19 cellular contexts compared by ENCODE assay signal in the genomic region with DNA sequence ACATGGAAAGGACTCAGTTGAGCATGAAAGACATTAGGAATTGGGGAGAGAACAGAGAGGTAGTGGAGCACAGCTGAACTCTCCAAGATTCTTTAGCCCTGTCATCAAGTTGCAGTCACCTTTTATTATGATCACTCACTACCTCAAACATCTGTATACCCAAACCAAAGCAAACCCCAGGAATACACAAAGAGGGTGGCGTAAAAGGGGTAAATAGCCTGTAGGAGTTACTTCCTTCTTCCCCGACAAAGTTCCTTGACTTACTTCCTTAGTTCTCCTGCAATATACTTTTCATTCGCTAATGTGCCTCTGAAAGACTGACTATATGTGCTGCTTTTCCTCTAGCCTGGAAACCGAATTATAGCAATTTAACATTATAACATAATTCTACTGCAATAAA.
DNase-seq lines count a peak whose midpoint lies in the region; ATAC-seq and TF ChIP-seq lines count a peak whose summit lies in the region.
"Had no signal": no experiment of that assay in that cellular context is flagged by ENCODE, and none has a peak within 500 bp of the region (broad histone marks: within the 10 kb centered on the region; RNA-seq: fewer than 3 reads in every experiment).

No MANE protein-coding gene starts in this region.

- H4K20me1 ChIP-seq in GM23338 (replicated peaks; ENCODE audit: insufficient read depth) = no peaks in the 10 kb centered on the region
- no peaks in the 10 kb centered on the region for H4K20me1 ChIP-seq in OCI-LY7 (ENCODE audit: insufficient read depth, low read length)

- ATAC-seq in GM23338 (no peak), lower lobe of right lung (no peak), thoracic aorta (ENCODE audit: insufficient number of reproducible peaks, low FRiP score, low read depth) (no peak), HG02642 (IDR thresholded peaks at IDR 0.05; ENCODE audit: poor library complexity, unreplicated experiment) (no peak)

- H3K4me3 ChIP-seq in GM23338 = no peak overlapping the region
- no peak overlapping the region for H3K4me3 ChIP-seq in adipocyte (ENCODE audit: low read length)
- H3K4me3 ChIP-seq in lower lobe of right lung = no peak overlapping the region
- no peak overlapping the region for H3K4me3 ChIP-seq in thoracic aorta
- H3K4me3 ChIP-seq in OCI-LY7 (ENCODE audit: low read depth, low read length, poor library complexity, severe bottlenecking) = no peak overlapping the region
- H3K4me3 ChIP-seq: spleen, tibial nerve had no signal

- H3K27ac ChIP-seq in GM23338 (ENCODE audit: low read depth) (no peak overlapping the region), lower lobe of right lung (peak overlapping the region; percentile 78), thoracic aorta (peak overlapping the region; percentile 87 to 89), OCI-LY7 (ENCODE audit: low read depth, low read length, poor library complexity, severe bottlenecking) (no peak overlapping the region)

- peaks cover 59% of the 10 kb centered on the region for H3K4me1 ChIP-seq in GM23338 (ENCODE audit: insufficient read depth)
- H3K4me1 ChIP-seq in adipocyte (ENCODE audit: control insufficient read depth, insufficient read depth, low read length) = peaks cover 41% of the 10 kb centered on the region
- H3K4me1 ChIP-seq in lower lobe of right lung = peaks cover 30% of the 10 kb centered on the region
- peaks cover 27 to 52% of the 10 kb centered on the region in 2 donors for H3K4me1 ChIP-seq in thoracic aorta (ENCODE audit: control insufficient read depth in 1 of 2, low read depth in 2 of 2)
- no peaks in the 10 kb centered on the region for H3K4me1 ChIP-seq in OCI-LY7 (ENCODE audit: insufficient read depth, low read length, poor library complexity, severe bottlenecking)
- H3K4me1 ChIP-seq: parathyroid adenoma had no signal

- no peaks in the 10 kb centered on the region for H3K36me3 ChIP-seq in GM23338 (ENCODE audit: insufficient read depth)
- no peaks in the 10 kb centered on the region for H3K36me3 ChIP-seq in adipocyte (ENCODE audit: control insufficient read depth, insufficient read depth, low read length, severe bottlenecking)
- no peaks in the 10 kb centered on the region for H3K36me3 ChIP-seq in lower lobe of right lung
- H3K36me3 ChIP-seq in thoracic aorta = no peaks in the 10 kb centered on the region
- H3K36me3 ChIP-seq in OCI-LY7 (ENCODE audit: insufficient read depth, low read length) = no peaks in the 10 kb centered on the region
- H3K36me3 ChIP-seq: spleen, tibial nerve had no signal

- H3K4me2 ChIP-seq in GM23338 (0 out of 2 replicates have a peak overlapping the region, but pooled peaks have one; percentile 5), OCI-LY7 (ENCODE audit: low read length) (no peak overlapping the region)

- no peaks in the 10 kb centered on the region for H3K79me2 ChIP-seq in GM23338 (replicated peaks; ENCODE audit: insufficient read depth)
- no peaks in the 10 kb centered on the region for H3K79me2 ChIP-seq in OCI-LY7 (ENCODE audit: insufficient read depth, low read depth, low read length)
- H3K79me2 ChIP-seq: parathyroid adenoma had no signal

- intact Hi-C loops in lower lobe of right lung (cut with DNase I) (no loop called here), OCI-LY7 (cut with micrococcal nuclease; ENCODE audit: unreplicated experiment) (no loop called here)

- TF ChIP-seq CTCF in GM23338 (conservative IDR thresholded peaks at IDR 0.05; ENCODE audit: low read depth in 2 of 2) = no peak
- TF ChIP-seq CTCF in lower lobe of right lung (IDR thresholded peaks at IDR 0.05) = no peak
- TF ChIP-seq CTCF in thoracic aorta (IDR thresholded peaks at IDR 0.05) = no peak
- TF ChIP-seq CTCF in OCI-LY7 (conservative IDR thresholded peaks at IDR 0.05; ENCODE audit: low read length) = no peak

- DNase-seq in GM23338 (ENCODE audit: low spot score) (no peak), adipocyte (ENCODE audit: low read depth) (no peak), lower lobe of right lung (no peak), thoracic aorta (ENCODE audit: low spot score) (no peak), RPMI8226 (no peak), OCI-LY7 (ENCODE audit: low spot score) (no peak)
- DNase-seq: activated CD8-positive, alpha-beta memory T cell treated with anti-CD3 and anti-CD28 coated beads for 24 hours; dorsolateral prefrontal cortex; MV-4-11; NCI-H2081; SHP77 treated with DMSO at 0.1 percent for 48 hours; spleen; T-helper 2 cell had no signal

- H3K9me2 ChIP-seq in GM23338 (ENCODE audit: insufficient read depth) (no peaks in the 10 kb centered on the region), OCI-LY7 (ENCODE audit: insufficient read depth, low read length) (no peaks in the 10 kb centered on the region)

- CTCF ChIA-PET in OCI-LY7 (lab: Charles Lee; ENCODE audit: unreplicated experiment) = no interaction called here

- peak overlapping the region; percentile 64 for H3K9ac ChIP-seq in adipocyte (ENCODE audit: low read length)
- H3K9ac ChIP-seq: parathyroid adenoma had no signal

- H2AFZ ChIP-seq in GM23338 (peak overlapping the region; percentile 2; the same call in 1 of the 2 replicates), OCI-LY7 (ENCODE audit: low read length) (no peak overlapping the region)
- H2AFZ ChIP-seq: parathyroid adenoma had no signal

- H3K27ac Mint-ChIP-seq in GM23338 = no peak overlapping the region; the same call in 1 of the 2 replicates
- H3K27ac Mint-ChIP-seq: activated naive CD8-positive, alpha-beta T cell; activated T-helper 1 cell treated with anti-CD3 and anti-CD28 coated beads, Interleukin-12 subunit alpha, Interleukin-12 subunit beta, Interleukin-2, Interleukin-4 antibody, amounts not matched to agents 30 ng/mL and 10 ng/mL and 1 ng/mL, durations not matched to agents 14 hours and 24 hours and 36 hours; IgD-negative memory B cell had no signal

- no peaks in the 10 kb centered on the region for H3K36me3 Mint-ChIP-seq in GM23338 (ENCODE audit: low read depth)
- H3K36me3 Mint-ChIP-seq: activated naive CD8-positive, alpha-beta T cell; IgD-negative memory B cell had no signal

- H3K4me1 Mint-ChIP-seq in GM23338 = peaks cover 54% of the 10 kb centered on the region
- H3K4me1 Mint-ChIP-seq: IgD-negative memory B cell had no signal

- H3F3A ChIP-seq in GM23338 (replicated peaks; ENCODE audit: low read depth) = no peaks in the 10 kb centered on the region

- H3K4me3 Mint-ChIP-seq in GM23338 = no peak overlapping the region
- H3K4me3 Mint-ChIP-seq: activated naive CD8-positive, alpha-beta T cell; activated T-helper 1 cell treated with anti-CD3 and anti-CD28 coated beads, Interleukin-12 subunit alpha, Interleukin-12 subunit beta, Interleukin-2, Interleukin-4 antibody, amounts not matched to agents 30 ng/mL and 10 ng/mL and 1 ng/mL, durations not matched to agents 14 hours and 24 hours and 36 hours had no signal

- H3K9me3 Mint-ChIP-seq in GM23338 = no peaks in the 10 kb centered on the region
- H3K9me3 Mint-ChIP-seq: activated T-helper 1 cell treated with anti-CD3 and anti-CD28 coated beads, Interleukin-12 subunit alpha, Interleukin-12 subunit beta, Interleukin-2, Interleukin-4 antibody, amounts not matched to agents 30 ng/mL and 10 ng/mL and 1 ng/mL, durations not matched to agents 14 hours and 24 hours and 36 hours had no signal

- H3K9me3 ChIP-seq in adipocyte (ENCODE audit: control insufficient read depth, low read length) = no peaks in the 10 kb centered on the region
- no peaks in the 10 kb centered on the region for H3K9me3 ChIP-seq in lower lobe of right lung
- H3K9me3 ChIP-seq in thoracic aorta = no peaks in the 10 kb centered on the region
- no peaks in the 10 kb centered on the region for H3K9me3 ChIP-seq in OCI-LY7 (ENCODE audit: low read length)
- H3K9me3 ChIP-seq: spleen, tibial nerve had no signal

- H3K27me3 ChIP-seq in GM23338 (ENCODE audit: insufficient read depth) = no peaks in the 10 kb centered on the region
- H3K27me3 ChIP-seq in adipocyte (replicated peaks; ENCODE audit: control insufficient read depth, insufficient read depth, low read length) = no peaks in the 10 kb centered on the region
- no peaks in the 10 kb centered on the region for H3K27me3 ChIP-seq in lower lobe of right lung (ENCODE audit: low read depth)
- no peaks in the 10 kb centered on the region for H3K27me3 ChIP-seq in thoracic aorta (replicated peaks; ENCODE audit: insufficient read depth)
- H3K27me3 ChIP-seq: dorsolateral prefrontal cortex, spleen, tibial nerve had no signal

- POLR2A ChIA-PET in OCI-LY7 (lab: Charles Lee) = no interaction called here

- peaks cover 5% of the 10 kb centered on the region for H3K27me3 Mint-ChIP-seq in GM23338 (ENCODE audit: insufficient read depth, low read depth, poor library complexity)

- no TSS peak for BruUV-seq in OCI-LY7 (replicated peaks; lab: Mats Ljungman, UMichigan)

TF ChIP-seq in GM23338, 12 proteins besides CTCF, POLR2A, EP300 and RAD21 (continues in another document):
- TF ChIP-seq ZNF114 (CRISPR knock-in tag; IDR thresholded peaks at IDR 0.05) (no peak), CREB1 (CRISPR knock-in tag; IDR thresholded peaks at IDR 0.05; ENCODE audit: low read depth) (no peak), EZH2 (IDR thresholded peaks at IDR 0.05; ENCODE audit: low read depth, unreplicated experiment) (no peak), STAT1 (IDR thresholded peaks at IDR 0.05; ENCODE audit: unreplicated experiment) (no peak), EZH2phosphoT487 (IDR thresholded peaks at IDR 0.05; ENCODE audit: unreplicated experiment) (no peak)
- TF ChIP-seq, protein P1, sequence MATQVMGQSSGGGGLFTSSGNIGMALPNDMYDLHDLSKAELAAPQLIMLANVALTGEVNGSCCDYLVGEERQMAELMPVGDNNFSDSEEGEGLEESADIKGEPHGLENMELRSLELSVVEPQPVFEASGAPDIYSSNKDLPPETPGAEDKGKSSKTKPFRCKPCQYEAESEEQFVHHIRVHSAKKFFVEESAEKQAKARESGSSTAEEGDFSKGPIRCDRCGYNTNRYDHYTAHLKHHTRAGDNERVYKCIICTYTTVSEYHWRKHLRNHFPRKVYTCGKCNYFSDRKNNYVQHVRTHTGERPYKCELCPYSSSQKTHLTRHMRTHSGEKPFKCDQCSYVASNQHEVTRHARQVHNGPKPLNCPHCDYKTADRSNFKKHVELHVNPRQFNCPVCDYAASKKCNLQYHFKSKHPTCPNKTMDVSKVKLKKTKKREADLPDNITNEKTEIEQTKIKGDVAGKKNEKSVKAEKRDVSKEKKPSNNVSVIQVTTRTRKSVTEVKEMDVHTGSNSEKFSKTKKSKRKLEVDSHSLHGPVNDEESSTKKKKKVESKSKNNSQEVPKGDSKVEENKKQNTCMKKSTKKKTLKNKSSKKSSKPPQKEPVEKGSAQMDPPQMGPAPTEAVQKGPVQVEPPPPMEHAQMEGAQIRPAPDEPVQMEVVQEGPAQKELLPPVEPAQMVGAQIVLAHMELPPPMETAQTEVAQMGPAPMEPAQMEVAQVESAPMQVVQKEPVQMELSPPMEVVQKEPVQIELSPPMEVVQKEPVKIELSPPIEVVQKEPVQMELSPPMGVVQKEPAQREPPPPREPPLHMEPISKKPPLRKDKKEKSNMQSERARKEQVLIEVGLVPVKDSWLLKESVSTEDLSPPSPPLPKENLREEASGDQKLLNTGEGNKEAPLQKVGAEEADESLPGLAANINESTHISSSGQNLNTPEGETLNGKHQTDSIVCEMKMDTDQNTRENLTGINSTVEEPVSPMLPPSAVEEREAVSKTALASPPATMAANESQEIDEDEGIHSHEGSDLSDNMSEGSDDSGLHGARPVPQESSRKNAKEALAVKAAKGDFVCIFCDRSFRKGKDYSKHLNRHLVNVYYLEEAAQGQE (IDR thresholded peaks at IDR 0.05; ENCODE audit: unreplicated experiment) = no peak

Comparison
In these comparisons a context has a peak if more than half of its experiments do, and no peak if none do; other contexts are left out.
1. H3K27ac ChIP-seq: peak in lower lobe of right lung (single experiment) and thoracic aorta (2 of 2); none in GM23338 (single experiment) and OCI-LY7 (single experiment).